8 cellular contexts compared by ENCODE assay signal in genomic region chr18:76340410-76340809, GRCh38.
"Had no signal": no experiment of that assay in that cellular context is flagged by ENCODE, and none has a peak within 500 bp of the region (broad histone marks: within the 10 kb centered on the region; RNA-seq: fewer than 3 reads in every experiment).

No MANE protein-coding gene starts in this region.

- H3K27ac ChIP-seq: GM23248 had no signal

- FAIRE-seq: HTR-8/SVneo, K562 had no signal

- H3K36me3 ChIP-seq: HAP-1 had no signal

- H3K9me3 ChIP-seq: HAP-1 had no signal

- H3K4me1 ChIP-seq: HAP-1 had no signal

- H3K4me3 ChIP-seq: GM23248, HAP-1, K562 had no signal

- DNase-seq: GM23248, GOT3, H7, IMR-90, KG1 had no signal
